Comparison of ENCODE assay signal across 16 cellular contexts in genomic region chr12:59678759-59679411, GRCh38.
"Had no signal": no experiment of that assay in that cellular context is flagged by ENCODE, and none has a peak within 500 bp of the region (broad histone marks: within the 10 kb centered on the region; RNA-seq: fewer than 3 reads in every experiment).

No MANE protein-coding gene starts in this region.

- H3K4me3 Mint-ChIP-seq: activated CD4-positive, alpha-beta memory T cell treated with anti-CD3 and anti-CD28 coated beads for 36 hours; activated naive CD8-positive, alpha-beta T cell treated with anti-CD3 and anti-CD28 coated beads for 36 hours; stimulated activated naive CD8-positive, alpha-beta T cell treated with anti-CD3 and anti-CD28 coated beads, Interleukin-15, Interleukin-2, amounts not matched to agents 100 ng/mL and 50 ng/mL, for 24 hours had no signal

- H3K27ac Mint-ChIP-seq: activated CD4-positive, alpha-beta memory T cell treated with anti-CD3 and anti-CD28 coated beads for 36 hours; activated naive CD8-positive, alpha-beta T cell treated with anti-CD3 and anti-CD28 coated beads for 36 hours; stimulated activated naive CD8-positive, alpha-beta T cell treated with anti-CD3 and anti-CD28 coated beads, Interleukin-15, Interleukin-2, amounts not matched to agents 100 ng/mL and 50 ng/mL, for 24 hours had no signal

- ATAC-seq: left lobe of liver, mucosa of descending colon had no signal

- H3K27me3 Mint-ChIP-seq: activated CD4-positive, alpha-beta memory T cell treated with anti-CD3 and anti-CD28 coated beads for 36 hours; activated naive CD8-positive, alpha-beta T cell treated with anti-CD3 and anti-CD28 coated beads for 36 hours; stimulated activated naive CD8-positive, alpha-beta T cell treated with anti-CD3 and anti-CD28 coated beads, Interleukin-15, Interleukin-2, amounts not matched to agents 100 ng/mL and 50 ng/mL, for 24 hours had no signal

- DNase-seq: activated CD4-positive, alpha-beta memory T cell treated with anti-CD3 and anti-CD28 coated beads for 36 hours; activated CD4-positive, alpha-beta T cell treated with anti-CD3 and anti-CD28 coated beads for 48 hours; activated naive CD4-positive, alpha-beta T cell treated with Interleukin-2 at 50 U/mL for 16 hours; activated naive CD8-positive, alpha-beta T cell treated with anti-CD3 and anti-CD28 coated beads for 36 hours; activated T-cell treated with anti-CD3 and anti-CD28 coated beads, Interleukin-2, amount 50 U/mL, for 48 hours; amygdala; cerebellar nuclear complex; foreskin fibroblast; kidney; mesenchymal stem cell; occipital lobe; stimulated activated CD4-positive, alpha-beta T cell treated with anti-CD3 and anti-CD28 coated beads, Interleukin-4, amount 100 ng/mL, for 4 hours; tibial artery had no signal
